14 cellular contexts compared by ENCODE assay signal in genomic region chr2:147639891-147640290, GRCh38.
A peak's percentile ranks its signal among the peaks of the same experiment; 100 is the strongest.
DNase-seq lines count a peak whose midpoint lies in the region; ATAC-seq and FAIRE-seq lines count a peak whose summit lies in the region.
"Had no signal": no experiment of that assay in that cellular context is flagged by ENCODE, and none has a peak within 500 bp of the region (broad histone marks: within the 10 kb centered on the region; RNA-seq: fewer than 3 reads in every experiment).

No MANE protein-coding gene starts in this region.

- peak; percentile 89 for ATAC-seq in GM18907 (IDR thresholded peaks at IDR 0.05; ENCODE audit: unreplicated experiment)
- ATAC-seq in GM21515 (IDR thresholded peaks at IDR 0.05; ENCODE audit: unreplicated experiment) = peak; percentile 82
- peak; percentile 75 for ATAC-seq in HG03064 (IDR thresholded peaks at IDR 0.05; ENCODE audit: low read depth, unreplicated experiment)

- H3K36me3 ChIP-seq in small intestine (ENCODE audit: control insufficient read depth in 2 of 2, insufficient read depth in 2 of 2, low read length in 2 of 2) = no peaks in the 10 kb centered on the region
- H3K36me3 ChIP-seq: prostate gland, vagina had no signal

- no peaks in the 10 kb centered on the region for H3K9me3 ChIP-seq in small intestine (ENCODE audit: control insufficient read depth, low read depth)
- H3K9me3 ChIP-seq: prostate gland, vagina had no signal

- no peak overlapping the region for H3K4me3 ChIP-seq in small intestine (ENCODE audit: low read depth in 1 of 2, low read length in 2 of 2)
- H3K4me3 ChIP-seq: GM23248, prostate gland, vagina had no signal

- H3K27me3 ChIP-seq in small intestine (ENCODE audit: control insufficient read depth in 2 of 2, insufficient read depth in 2 of 2, low read length in 2 of 2) = peaks cover 0 to 3% of the 10 kb centered on the region in 2 donors
- H3K27me3 ChIP-seq: vagina had no signal

- DNase-seq in small intestine (peak; percentile 20), NCI-H510A treated with DMSO at 0.1 percent for 48 hours (lab: John Stamatoyannopoulos, UW) (no peak)
- no peak for DNase-seq in stimulated activated CD4-positive, alpha-beta T cell treated with anti-CD3 and anti-CD28 coated beads, Interleukin-1b, Interleukin-23, amount 100 ng/mL, for 48 hours
- DNase-seq in activated T-cell treated with anti-CD3 and anti-CD28 coated beads, Interleukin-2, amount 50 U/mL, for 48 hours = no peak
- DNase-seq: GM23248, Kasumi-1, NCI-H446, SW 1271 had no signal

- no peak for FAIRE-seq in small intestine (lab: Jason Lieb, UNC)
- FAIRE-seq: endometrium had no signal

- WGBS in small intestine, 3 donors = 28 to 60% (median 36%) methylated on average over 2 of the region's 2 CpGs

- no peaks in the 10 kb centered on the region for H3K4me1 ChIP-seq in small intestine (ENCODE audit: control insufficient read depth in 2 of 2, insufficient read depth in 1 of 2, low read depth in 1 of 2, low read length in 1 of 2)
- H3K4me1 ChIP-seq: prostate gland had no signal

- H3K27ac ChIP-seq in small intestine (ENCODE audit: low read depth in 1 of 2, low read length in 1 of 2) = no peak overlapping the region
- H3K27ac ChIP-seq: GM23248, prostate gland, vagina had no signal
